In the genomic region with DNA sequence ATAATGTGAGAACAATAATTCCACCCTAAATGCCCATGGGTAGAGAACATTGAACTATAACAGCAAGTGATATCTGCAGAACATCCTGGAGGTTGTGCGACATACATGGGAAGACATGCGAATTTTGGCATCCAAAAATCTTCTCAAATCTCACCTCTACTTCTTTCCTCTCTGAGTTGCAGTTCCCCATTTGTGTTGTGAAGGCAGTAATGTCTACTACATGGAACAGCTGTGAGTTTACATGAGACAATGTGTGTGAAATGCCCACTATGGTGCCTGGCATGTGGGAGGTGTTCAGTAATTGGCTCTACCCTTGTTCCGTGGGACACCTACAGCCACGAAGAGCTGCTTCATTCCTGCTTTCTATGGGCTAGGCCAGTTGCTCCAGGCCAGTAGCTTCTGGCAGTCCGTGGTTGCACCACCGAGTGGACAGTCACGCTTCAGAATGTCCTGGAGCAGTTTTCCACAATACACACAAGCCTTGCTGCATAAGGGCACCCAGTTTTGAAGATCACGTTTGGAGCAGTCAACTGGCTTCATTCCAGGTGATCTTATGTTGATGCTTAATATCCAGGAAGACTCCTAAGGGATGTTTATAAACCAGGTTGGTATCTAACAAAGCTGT, we compare ENCODE assay signal across 29 cellular contexts.
"Had no signal": no experiment of that assay in that cellular context is flagged by ENCODE, and none has a peak within 500 bp of the region (broad histone marks: within the 10 kb centered on the region; RNA-seq: fewer than 3 reads in every experiment).

No MANE protein-coding gene starts in this region.

- H3K4me1 ChIP-seq: esophagus squamous epithelium, left lung, right atrium auricular region, transverse colon, vagina had no signal

- H2AFZ ChIP-seq: hepatocyte, neural progenitor cell had no signal

- DNase-seq: cortex of kidney; effector memory CD8-positive, alpha-beta T cell; erythroblast; esophagus squamous epithelium; foreskin melanocyte; head of caudate nucleus; left cardiac atrium; left lung; mesenchymal stem cell; mucosa of descending colon; naive thymus-derived CD4-positive, alpha-beta T cell; stimulated activated CD4-positive, alpha-beta T cell treated with anti-CD3 and anti-CD28 coated beads, Interleukin-12 subunit alpha, Interleukin-12 subunit beta, amount 100 ng/mL, for 4 hours; stimulated activated CD4-positive, alpha-beta T cell treated with anti-CD3 and anti-CD28 coated beads, Interleukin-1b, Interleukin-23, amount 100 ng/mL, for 48 hours; stimulated activated CD4-positive, alpha-beta T cell treated with anti-CD3 and anti-CD28 coated beads, Interleukin-4, amount 100 ng/mL, for 1 hour; transverse colon had no signal

- H3K27ac Mint-ChIP-seq: effector memory CD8-positive, alpha-beta T cell; naive thymus-derived CD4-positive, alpha-beta T cell; neural progenitor cell; stimulated activated memory B cell treated with anti-CD40 and anti-IgM and Interleukin-4, amounts not matched to agents 10 μg/mL and 1 μg/mL and 100 μg/mL, for 72 hours; stimulated activated naive CD8-positive, alpha-beta T cell treated with anti-CD3 and anti-CD28 coated beads, Interleukin-15, Interleukin-2, amounts not matched to agents 100 ng/mL and 50 ng/mL, for 24 hours had no signal

- H3K27me3 ChIP-seq: esophagus squamous epithelium, hepatocyte, left lung, neural progenitor cell, right atrium auricular region, transverse colon, vagina had no signal

- H3K4me1 Mint-ChIP-seq: naive thymus-derived CD4-positive, alpha-beta T cell; stimulated activated memory B cell treated with anti-CD40 and anti-IgM and Interleukin-4, amounts not matched to agents 10 μg/mL and 1 μg/mL and 100 μg/mL, for 72 hours had no signal

- H3K4me3 ChIP-seq: esophagus squamous epithelium, hepatocyte, left lung, mucosa of descending colon, neural progenitor cell, prostate gland, right atrium auricular region, smooth muscle cell, thoracic aorta, transverse colon, vagina had no signal

- ATAC-seq: effector memory CD8-positive, alpha-beta T cell; left cardiac atrium; left lung; mucosa of descending colon; naive thymus-derived CD4-positive, alpha-beta T cell; sciatic nerve; stimulated activated memory B cell treated with anti-CD40 and anti-IgM and Interleukin-4, amounts not matched to agents 10 μg/mL and 1 μg/mL and 100 μg/mL, for 72 hours had no signal

- H3K27me3 Mint-ChIP-seq: effector memory CD8-positive, alpha-beta T cell; naive thymus-derived CD4-positive, alpha-beta T cell; stimulated activated memory B cell treated with anti-CD40 and anti-IgM and Interleukin-4, amounts not matched to agents 10 μg/mL and 1 μg/mL and 100 μg/mL, for 72 hours; stimulated activated naive CD8-positive, alpha-beta T cell treated with anti-CD3 and anti-CD28 coated beads, Interleukin-15, Interleukin-2, amounts not matched to agents 100 ng/mL and 50 ng/mL, for 24 hours had no signal

- FAIRE-seq: endometrium, islet of Langerhans had no signal

- H3K4me3 Mint-ChIP-seq: effector memory CD8-positive, alpha-beta T cell; mesothelial cell of epicardium; naive thymus-derived CD4-positive, alpha-beta T cell; nephron; neural progenitor cell; stimulated activated memory B cell treated with anti-CD40 and anti-IgM and Interleukin-4, amounts not matched to agents 10 μg/mL and 1 μg/mL and 100 μg/mL, for 72 hours; stimulated activated naive CD8-positive, alpha-beta T cell treated with anti-CD3 and anti-CD28 coated beads, Interleukin-15, Interleukin-2, amounts not matched to agents 100 ng/mL and 50 ng/mL, for 24 hours had no signal

- H3K9me3 ChIP-seq: esophagus squamous epithelium, left lung, mucosa of descending colon, prostate gland, right atrium auricular region, thoracic aorta, transverse colon, vagina had no signal

- H3K36me3 Mint-ChIP-seq: neural progenitor cell; stimulated activated memory B cell treated with anti-CD40 and anti-IgM and Interleukin-4, amounts not matched to agents 10 μg/mL and 1 μg/mL and 100 μg/mL, for 72 hours had no signal

- H3K79me2 ChIP-seq: hepatocyte had no signal

- H3K4me2 ChIP-seq: hepatocyte, neural progenitor cell, smooth muscle cell had no signal

- H3K27ac ChIP-seq: esophagus squamous epithelium, hepatocyte, left lung, neural progenitor cell, right atrium auricular region, thoracic aorta, transverse colon, vagina had no signal

- H3K36me3 ChIP-seq: esophagus squamous epithelium, left lung, neural progenitor cell, prostate gland, right atrium auricular region, thoracic aorta, transverse colon, vagina had no signal

- H3K9me3 Mint-ChIP-seq: nephron; neural progenitor cell; stimulated activated memory B cell treated with anti-CD40 and anti-IgM and Interleukin-4, amounts not matched to agents 10 μg/mL and 1 μg/mL and 100 μg/mL, for 72 hours; stimulated activated naive CD8-positive, alpha-beta T cell treated with anti-CD3 and anti-CD28 coated beads, Interleukin-15, Interleukin-2, amounts not matched to agents 100 ng/mL and 50 ng/mL, for 24 hours had no signal

- H3K9ac ChIP-seq: neural progenitor cell had no signal
